Comparison of ENCODE assay signal across 14 cellular contexts in the genomic region with DNA sequence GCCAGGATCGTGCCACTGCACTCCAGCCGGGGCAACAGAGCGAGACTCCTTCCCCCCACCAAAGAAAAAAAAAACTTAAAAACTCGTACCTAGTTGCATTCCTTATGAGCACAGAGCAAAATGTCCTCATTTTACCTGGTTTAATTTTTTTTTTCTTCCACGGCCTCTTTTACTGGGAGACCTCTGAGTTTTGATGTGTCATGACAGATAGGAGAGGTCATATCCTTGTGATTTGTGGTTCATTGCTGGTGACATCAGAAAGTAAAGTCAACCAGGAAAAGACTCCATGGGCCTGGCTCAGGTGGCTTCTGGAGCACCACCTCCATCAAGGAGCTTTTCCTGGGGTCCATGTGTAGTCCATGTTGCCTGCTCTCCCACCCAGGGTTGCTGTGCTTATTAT.
"Had no signal": no experiment of that assay in that cellular context is flagged by ENCODE, and none has a peak within 500 bp of the region (broad histone marks: within the 10 kb centered on the region; RNA-seq: fewer than 3 reads in every experiment).

No MANE protein-coding gene starts in this region.

- H3K27ac ChIP-seq: epithelial cell of prostate, neural progenitor cell, sigmoid colon, VCaP had no signal

- H3K4me1 Mint-ChIP-seq: neural progenitor cell had no signal

- H3K36me3 ChIP-seq: sigmoid colon had no signal

- H3K9me3 Mint-ChIP-seq: activated T-helper 1 cell treated with anti-CD3 and anti-CD28 coated beads, Interleukin-12 subunit alpha, Interleukin-12 subunit beta, Interleukin-2, Interleukin-4 antibody, amounts not matched to agents 30 ng/mL and 10 ng/mL and 1 ng/mL, durations not matched to agents 14 hours and 24 hours and 36 hours; dendritic cell treated with granulocyte-macrophage colony-stimulating factor and Interleukin-4, amounts not matched to agents 40 ng/mL and 50 ng/mL, for 4 days had no signal

- H3K4me3 Mint-ChIP-seq: activated T-helper 1 cell treated with anti-CD3 and anti-CD28 coated beads, Interleukin-12 subunit alpha, Interleukin-12 subunit beta, Interleukin-2, Interleukin-4 antibody, amounts not matched to agents 30 ng/mL and 10 ng/mL and 1 ng/mL, durations not matched to agents 14 hours and 24 hours and 36 hours; dendritic cell treated with granulocyte-macrophage colony-stimulating factor and Interleukin-4, amounts not matched to agents 40 ng/mL and 50 ng/mL, for 4 days; neural progenitor cell had no signal

- H3K9me3 ChIP-seq: sigmoid colon, spleen had no signal

- DNase-seq: activated CD4-positive, alpha-beta T cell treated with anti-CD3 and anti-CD28 coated beads for 4 hours; activated CD8-positive, alpha-beta memory T cell treated with anti-CD3 and anti-CD28 coated beads, Interleukin-2, amount 50 U/mL, for 48 hours; effector memory CD4-positive, alpha-beta T cell; foreskin melanocyte; midbrain; sigmoid colon; spleen; T-helper 1 cell had no signal

- H3K4me3 ChIP-seq: lung, neural progenitor cell, sigmoid colon, spleen had no signal

- H3K27me3 Mint-ChIP-seq: dendritic cell treated with granulocyte-macrophage colony-stimulating factor and Interleukin-4, amounts not matched to agents 40 ng/mL and 50 ng/mL, for 4 days had no signal

- H3K9ac ChIP-seq: neural progenitor cell had no signal

- H3K4me1 ChIP-seq: neural progenitor cell, sigmoid colon had no signal

- H3K27ac Mint-ChIP-seq: activated T-helper 1 cell treated with anti-CD3 and anti-CD28 coated beads, Interleukin-12 subunit alpha, Interleukin-12 subunit beta, Interleukin-2, Interleukin-4 antibody, amounts not matched to agents 30 ng/mL and 10 ng/mL and 1 ng/mL, durations not matched to agents 14 hours and 24 hours and 36 hours; dendritic cell treated with granulocyte-macrophage colony-stimulating factor and Interleukin-4, amounts not matched to agents 40 ng/mL and 50 ng/mL, for 4 days; neural progenitor cell had no signal

- H3K27me3 ChIP-seq: neural progenitor cell, sigmoid colon, spleen had no signal
